Comparison of ENCODE assay signal across 8 cellular contexts in the genomic region with DNA sequence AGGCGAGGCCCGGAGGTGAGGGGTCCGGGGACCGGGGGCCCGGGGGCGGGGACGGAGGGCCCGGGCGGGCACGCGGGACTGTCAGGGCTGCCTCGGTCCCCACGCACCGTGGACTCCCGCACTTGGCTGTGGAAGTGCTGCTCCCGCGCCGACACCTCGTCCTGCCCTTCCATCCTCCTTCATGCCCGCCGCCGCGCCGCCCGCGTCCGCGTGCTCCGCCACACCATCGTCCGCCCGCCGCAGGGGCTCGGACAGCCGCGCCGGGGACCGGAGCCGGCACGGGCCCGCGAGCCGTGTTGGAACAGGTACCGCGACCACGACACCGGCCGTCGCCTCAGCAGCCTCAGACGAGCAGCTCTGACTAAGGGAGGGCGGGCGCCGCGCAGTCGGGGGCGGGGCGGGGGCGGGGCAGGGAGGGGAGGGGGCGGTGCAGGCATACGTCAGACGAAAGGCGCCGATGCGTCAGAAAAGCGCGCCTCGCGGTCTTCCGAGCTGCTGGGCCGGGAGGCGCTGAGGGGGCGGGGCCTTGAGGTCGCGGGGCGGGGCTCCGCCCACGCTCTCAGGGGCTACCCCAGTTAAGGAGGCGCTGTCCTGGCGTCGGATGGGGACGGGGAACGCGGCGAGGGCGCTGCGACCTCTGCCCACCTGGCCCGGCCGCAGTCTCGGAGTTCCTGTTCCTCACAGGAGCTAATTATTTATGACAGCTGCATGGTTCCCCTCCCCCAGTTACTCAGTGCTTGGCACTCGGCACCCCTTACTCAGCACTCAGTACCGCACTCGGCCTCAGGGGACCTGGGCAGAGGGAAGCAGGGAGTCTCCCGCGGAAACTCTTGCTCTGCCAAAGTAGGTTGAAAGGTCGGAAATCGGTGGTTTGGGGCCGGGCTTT. TPM values are rescaled to one million over a fixed set of nuclear protein-coding genes. Genes with fewer than 3 reads are reported as not detected.
DNase-seq lines count a peak whose midpoint lies in the region; ATAC-seq and TF ChIP-seq lines count a peak whose summit lies in the region.

A gene with protein sequence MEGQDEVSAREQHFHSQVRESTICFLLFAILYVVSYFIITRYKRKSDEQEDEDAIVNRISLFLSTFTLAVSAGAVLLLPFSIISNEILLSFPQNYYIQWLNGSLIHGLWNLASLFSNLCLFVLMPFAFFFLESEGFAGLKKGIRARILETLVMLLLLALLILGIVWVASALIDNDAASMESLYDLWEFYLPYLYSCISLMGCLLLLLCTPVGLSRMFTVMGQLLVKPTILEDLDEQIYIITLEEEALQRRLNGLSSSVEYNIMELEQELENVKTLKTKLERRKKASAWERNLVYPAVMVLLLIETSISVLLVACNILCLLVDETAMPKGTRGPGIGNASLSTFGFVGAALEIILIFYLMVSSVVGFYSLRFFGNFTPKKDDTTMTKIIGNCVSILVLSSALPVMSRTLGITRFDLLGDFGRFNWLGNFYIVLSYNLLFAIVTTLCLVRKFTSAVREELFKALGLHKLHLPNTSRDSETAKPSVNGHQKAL (minus strand): TSS at position 363 of the 886 bp plus-strand sequence. CDS start 190 bp downstream, at position 173.

- H3K4me3 Mint-ChIP-seq in activated T-cell treated with anti-CD3 and anti-CD28 coated beads, Interleukin-2, amount 50 U/mL, for 24 hours = peak within 1 kb of the TSS; percentile 91

- peak within 1 kb of the TSS; percentile 45 for H3K9ac ChIP-seq in muscle layer of colon (ENCODE audit: low read length)

- H2AFZ ChIP-seq in PC-9 = peak within 1 kb of the TSS; percentile 80

- CTCF ChIA-PET in PC-9 (lab: Charles Lee) = no interaction called here

- H3K4me2 ChIP-seq in PC-9 = peak within 1 kb of the TSS; percentile 81

- H3K27me3 Mint-ChIP-seq in activated T-cell treated with anti-CD3 and anti-CD28 coated beads, Interleukin-2, amount 50 U/mL, for 24 hours = no peaks in the 10 kb centered on the region

- H3K4me3 ChIP-seq in Jurkat, Clone E6-1 (ENCODE audit: low read length) = peak within 1 kb of the TSS; percentile 83
- H3K4me3 ChIP-seq in PC-9 = peak within 1 kb of the TSS; percentile 65
- H3K4me3 ChIP-seq in esophagus (ENCODE audit: low read depth in 1 of 2, low read length in 2 of 2) = peak within 1 kb of the TSS; percentile 64 to 99
- peak within 1 kb of the TSS; percentile 83 to 86 for H3K4me3 ChIP-seq in muscle layer of colon (ENCODE audit: low read depth in 1 of 2, low read length in 2 of 2)

- H3K36me3 Mint-ChIP-seq in activated T-cell treated with anti-CD3 and anti-CD28 coated beads, Interleukin-2, amount 50 U/mL, for 24 hours (ENCODE audit: low read depth) = peaks cover 21% of the 10 kb centered on the region

- peaks cover 9% of the 10 kb centered on the region; the same call in 1 of the 2 replicates for H4K20me1 ChIP-seq in PC-9 (ENCODE audit: insufficient read depth)

- H3K36me3 ChIP-seq in PC-9 (ENCODE audit: low read depth) = 0 out of 2 replicates have a peak, but pooled peaks cover 7% of the 10 kb centered on the region
- no peaks in the 10 kb centered on the region for H3K36me3 ChIP-seq in esophagus (ENCODE audit: control insufficient read depth in 2 of 2, insufficient read depth in 2 of 2, low read length in 1 of 2)
- H3K36me3 ChIP-seq in muscle layer of colon (ENCODE audit: insufficient read depth, low read length) = no peaks in the 10 kb centered on the region

- peak; percentile 71 for ATAC-seq in GM21619 (IDR thresholded peaks at IDR 0.05; ENCODE audit: unreplicated experiment)

- POLR2A ChIA-PET in PC-9 (lab: Charles Lee; ENCODE audit: unreplicated experiment) = interaction anchor here (0.6 to 0.7 kb wide), 3 partner anchors 11 to 49 kb away, joined by 3 to 11 read pairs (median 5); no protein-coding TSS in a partner anchor

- TSS peak; percentile 88 for BruUV-seq in PC-9 (replicated peaks; lab: Mats Ljungman, UMichigan)

- peak; percentile 67 for TF ChIP-seq CTCF in PC-9 (conservative IDR thresholded peaks at IDR 0.05)

- intact Hi-C loops in PC-9 (cut with micrococcal nuclease; ENCODE audit: unreplicated experiment) = loop anchor here (2.0 kb wide), 1 partner anchor 58 kb away; no protein-coding TSS in a partner anchor

- DNase-seq in DMS53 (lab: John Stamatoyannopoulos, UW) (peak; percentile 98), PC-9 (peak; percentile 87 to 95)
- peak; percentile 90 for DNase-seq in Jurkat, Clone E6-1 (ENCODE audit: low read depth, low spot score)
- peak; percentile 98 for DNase-seq in activated T-cell treated with anti-CD3 and anti-CD28 coated beads, Interleukin-2, amount 50 U/mL, for 24 hours
- peak; percentile 86 for DNase-seq in stimulated activated CD8-positive, alpha-beta memory T cell treated with anti-CD3 and anti-CD28 coated beads, Interleukin-7, amount 100 ng/mL, for 24 hours (ENCODE audit: low read depth)

- peaks cover 46% of the 10 kb centered on the region for H3K79me2 ChIP-seq in PC-9 (ENCODE audit: low read depth)

- H3K9me3 Mint-ChIP-seq in activated T-cell treated with anti-CD3 and anti-CD28 coated beads, Interleukin-2, amount 50 U/mL, for 24 hours = no peaks in the 10 kb centered on the region

- H3F3A ChIP-seq in PC-9 (ENCODE audit: insufficient read depth, low read depth) = peaks cover 7% of the 10 kb centered on the region

- no peaks in the 10 kb centered on the region for H3K27me3 ChIP-seq in PC-9 (ENCODE audit: insufficient read depth, low read depth)
- no peaks in the 10 kb centered on the region for H3K27me3 ChIP-seq in esophagus (ENCODE audit: control insufficient read depth in 1 of 2, insufficient read depth in 2 of 2, low read length in 2 of 2)
- H3K27me3 ChIP-seq in muscle layer of colon (ENCODE audit: control insufficient read depth in 1 of 2, insufficient read depth in 2 of 2, low read length in 2 of 2) = no peaks in the 10 kb centered on the region

- no peaks in the 10 kb centered on the region for H3K9me2 ChIP-seq in PC-9 (ENCODE audit: insufficient read depth)

- peaks cover 49% of the 10 kb centered on the region for H3K4me1 Mint-ChIP-seq in activated T-cell treated with anti-CD3 and anti-CD28 coated beads, Interleukin-2, amount 50 U/mL, for 24 hours (ENCODE audit: low read depth)

- H3K9me3 ChIP-seq in PC-9 (ENCODE audit: insufficient read depth, low read depth) (no peaks in the 10 kb centered on the region), esophagus (ENCODE audit: control insufficient read depth in 2 of 2, insufficient read depth in 1 of 2, low read depth in 1 of 2, low read length in 1 of 2) (no peaks in the 10 kb centered on the region), muscle layer of colon (ENCODE audit: low read length) (no peaks in the 10 kb centered on the region)

- H3K27ac ChIP-seq in PC-9 (peak within 1 kb of the TSS; percentile 24), esophagus (ENCODE audit: low read depth in 2 of 2, low read length in 1 of 2) (peak within 1 kb of the TSS; percentile 97 to 99), muscle layer of colon (ENCODE audit: low read depth, low read length) (peak within 1 kb of the TSS; percentile 97)

- 1% methylated on average over 55 to 97 of the region's 97 CpGs for WGBS in esophagus, 2 donors

- H3K4me1 ChIP-seq in PC-9 (replicated peaks; ENCODE audit: insufficient read depth) (peaks cover 29% of the 10 kb centered on the region), esophagus (ENCODE audit: control insufficient read depth in 2 of 2, insufficient read depth in 2 of 2, low read length in 1 of 2) (peaks cover 0 to 2% of the 10 kb centered on the region in 2 donors), muscle layer of colon (ENCODE audit: insufficient read depth, low read length) (peaks cover 9% of the 10 kb centered on the region)

- H3K27ac Mint-ChIP-seq in activated T-cell treated with anti-CD3 and anti-CD28 coated beads, Interleukin-2, amount 50 U/mL, for 24 hours = peak within 1 kb of the TSS; percentile 95

RNA-seq across cellular contexts. Expression of the gene that starts here (rescaled TPM):
- 36.3 TPM for polyA plus RNA-seq in Jurkat, Clone E6-1 (2012; ENCODE audit: insufficient read depth, insufficient read length)
- 85.0 and 107 TPM in 2 replicates for total RNA-seq in PC-9 (2021)
- 1 to 10 TPM; 4.4 to 7.0 TPM for polyA plus RNA-seq in esophagus

Comparison
In these comparisons a context has a peak if more than half of its experiments do, and no peak if none do; other contexts are left out.
1. Peak in every context shown above with its lines: DNase-seq, ATAC-seq, H3K4me3 ChIP-seq and H3K27ac ChIP-seq.
2. H3K27ac ChIP-seq: peak in every context shown above with its lines; median percentile 98 in esophagus; 97 in muscle layer of colon; 24 in PC-9.